In genomic region chr3:185280572-185281365, GRCh38 we compare ENCODE assay signal across 8 cellular contexts. TPM values are rescaled to one million over a fixed set of nuclear protein-coding genes. Genes with fewer than 3 reads are reported as not detected.
DNase-seq lines count a peak whose midpoint lies in the region; ATAC-seq, FAIRE-seq and TF ChIP-seq lines count a peak whose summit lies in the region.

No MANE protein-coding gene starts in this region.

- peaks cover 6% of the 10 kb centered on the region for H3K36me3 Mint-ChIP-seq in T-helper 2 cell treated with Interferon-gamma antibody and Interleukin-4, amounts not matched to agents 5 μg/mL and 100 μg/mL, for 36 hours (ENCODE audit: low read depth)
- peaks cover 7% of the 10 kb centered on the region for H3K36me3 Mint-ChIP-seq in glutamatergic neuron (ENCODE audit: unreplicated experiment)

- peaks cover 16% of the 10 kb centered on the region for H3K4me1 Mint-ChIP-seq in T-helper 2 cell treated with Interferon-gamma antibody and Interleukin-4, amounts not matched to agents 5 μg/mL and 100 μg/mL, for 36 hours (ENCODE audit: low read depth)
- H3K4me1 Mint-ChIP-seq in glutamatergic neuron (ENCODE audit: low read depth, unreplicated experiment), result peaks cover 2% of the 10 kb centered on the region

- H3K4me3 ChIP-seq in A549, result no peak overlapping the region
- H3K4me3 ChIP-seq in thyroid gland (replicated peaks in 1 of 3), result no peak overlapping the region

- ATAC-seq in A549, result peak in 1 of 2 experiments; percentile 60; a peak in 3 of 6 replicates

- H3K27ac ChIP-seq in A549 (no peak overlapping the region), thyroid gland (no peak overlapping the region)

- no peak overlapping the region for H3K4me3 Mint-ChIP-seq in T-helper 2 cell treated with Interferon-gamma antibody and Interleukin-4, amounts not matched to agents 5 μg/mL and 100 μg/mL, for 36 hours
- H3K4me3 Mint-ChIP-seq in glutamatergic neuron (ENCODE audit: unreplicated experiment), result no peak overlapping the region

- peaks cover 7% of the 10 kb centered on the region for H3K27me3 Mint-ChIP-seq in T-helper 2 cell treated with Interferon-gamma antibody and Interleukin-4, amounts not matched to agents 5 μg/mL and 100 μg/mL, for 36 hours (ENCODE audit: low read depth)
- H3K27me3 Mint-ChIP-seq in glutamatergic neuron (ENCODE audit: unreplicated experiment), result peaks cover 3% of the 10 kb centered on the region

- intact Hi-C loops in thyroid gland (cut with DNase I), result no loop called here

- peak; percentile 56 to 73 for DNase-seq in A549 (ENCODE audit: low read depth in 1 of 2, low spot score in 1 of 2)
- DNase-seq in NCI-H1694 treated with DMSO at 0.1 percent for 48 hours (lab: John Stamatoyannopoulos, UW), result peak; percentile 63
- no peak for DNase-seq in T-helper 2 cell treated with Interferon-gamma antibody and Interleukin-4, amounts not matched to agents 5 μg/mL and 100 μg/mL, for 36 hours (ENCODE audit: low spot score)
- DNase-seq in glutamatergic neuron, result no peak
- DNase-seq in thyroid gland, result no peak
- no peak for DNase-seq in stimulated activated CD4-positive, alpha-beta T cell treated with anti-CD3 and anti-CD28 coated beads, Interleukin-12 subunit alpha, Interleukin-12 subunit beta, amount 100 ng/mL, for 4 hours
- DNase-seq in activated naive CD4-positive, alpha-beta T cell (lab: John Stamatoyannopoulos, UW), result no peak

- TF ChIP-seq EP300 in A549 (IDR thresholded peaks at IDR 0.05), result no peak

- POLR2A ChIA-PET in A549 (lab: Yijun Ruan, JAX), result no interaction called here

- H3K4me1 ChIP-seq in A549, result 0 out of 3 replicates have a peak, but pooled peaks cover 5% of the 10 kb centered on the region
- H3K4me1 ChIP-seq in thyroid gland, result peaks cover 5 to 9% of the 10 kb centered on the region in 2 donors

- H3K9me3 ChIP-seq in A549 (no peaks in the 10 kb centered on the region), thyroid gland (no peaks in the 10 kb centered on the region)

- 41% methylated on average over 4 of the region's 4 CpGs for WGBS in A549 (ENCODE audit: missing lambda C conversion rate)
- 45 to 48% methylated on average over 4 of the region's 4 CpGs for WGBS in thyroid gland, 2 donors

- H3K36me3 ChIP-seq in thyroid gland, result no peaks in the 10 kb centered on the region

- TF ChIP-seq CTCF in A549 (IDR thresholded peaks at IDR 0.05), result peak; percentile 60
- peak; percentile 65 for TF ChIP-seq CTCF in GM12874 (IDR thresholded peaks at IDR 0.05; ENCODE audit: insufficient read depth, low read depth, low read length)
- peak; percentile 87 for TF ChIP-seq CTCF in glutamatergic neuron (IDR thresholded peaks at IDR 0.05; ENCODE audit: partially characterized antibody, unreplicated experiment)
- TF ChIP-seq CTCF in thyroid gland (IDR thresholded peaks at IDR 0.05), result peak in 5 of 6 experiments; percentile 37 to 65 (median 61)

- no peaks in the 10 kb centered on the region for H3K27me3 ChIP-seq in thyroid gland

- CTCF ChIA-PET in A549 (lab: Yijun Ruan, JAX), result interaction anchor here (0.6 to 1.2 kb wide), 4 partner anchors 10 to 596 kb away, joined by 3 to 5 read pairs (median 3); no protein-coding TSS in a partner anchor

- H3K27ac Mint-ChIP-seq in T-helper 2 cell treated with Interferon-gamma antibody and Interleukin-4, amounts not matched to agents 5 μg/mL and 100 μg/mL, for 36 hours, result peak overlapping the region; percentile 19
- H3K27ac Mint-ChIP-seq in glutamatergic neuron (ENCODE audit: unreplicated experiment), result no peak overlapping the region

- peaks cover 22% of the 10 kb centered on the region for H3K9me3 Mint-ChIP-seq in T-helper 2 cell treated with Interferon-gamma antibody and Interleukin-4, amounts not matched to agents 5 μg/mL and 100 μg/mL, for 36 hours
- peaks cover 5% of the 10 kb centered on the region for H3K9me3 Mint-ChIP-seq in glutamatergic neuron (ENCODE audit: unreplicated experiment)

- no peak for TF ChIP-seq POLR2A in A549 (IDR thresholded peaks at IDR 0.05; ENCODE audit: low read length)
- no peak for TF ChIP-seq POLR2A in thyroid gland (IDR thresholded peaks at IDR 0.05)

- no peak for FAIRE-seq in A549 (lab: Jason Lieb, UNC)

- TF ChIP-seq RAD21 in A549 (conservative IDR thresholded peaks at IDR 0.05 in 1 of 2, IDR thresholded peaks at IDR 0.05 in 1 of 2), result 0 out of 5 replicates have a peak, but pooled peaks of 1 of the 2 experiments have one; percentile 26

- H3K4me2 ChIP-seq in A549, result peak overlapping the region; percentile 37; the same call in 2 of the 3 replicates

TF ChIP-seq in A549, 52 proteins besides CTCF, POLR2A, EP300 and RAD21:
- no peak for TF ChIP-seq E2F6 (IDR thresholded peaks at IDR 0.05; ENCODE audit: borderline replicate concordance, low read depth)
- TF ChIP-seq HEYL (CRISPR knock-in tag; IDR thresholded peaks at IDR 0.05), result no peak
- peak; percentile 19; the same call in 1 of the 3 replicates for TF ChIP-seq SMC3 (IDR thresholded peaks at IDR 0.05)
TF ChIP-seq in A549: peak in this region for 1.

RNA-seq across cellular contexts. Expression of gene EHHADH, which starts 26.9 kb away (rescaled TPM):
- 6.7 and 7.7 TPM in 2 replicates for polyA plus RNA-seq in A549 (2011; rRNA removed)
- 1.4 and 2.7 TPM in 2 replicates for polyA plus RNA-seq in A549 (2012; cell fraction: cytosol; rRNA removed)
- 1.2 and 3.8 TPM in 2 replicates for polyA plus RNA-seq in A549 (2012; cell fraction: nucleus; rRNA removed)
- 5.4 to 7.1 TPM (median 5.7 TPM) in 3 replicates for polyA plus RNA-seq in A549 (2017; fragmentation: RNase III; extraction: RNeasy Plus Mini Kit Qiagen cat#74134 plus additional on column Dnase treatment)
- 7.8 and 8.0 TPM in 2 replicates for polyA minus RNA-seq in A549 (2011; rRNA and poly(A)+ RNA removed)
- total RNA-seq in glutamatergic neuron (ENCODE audit: unreplicated experiment), result 4.9 TPM
- 10 to 100 TPM in 3 of 4 donors, 1 to 10 TPM in 1; 7.4 to 23.7 (median 15.6) TPM for total RNA-seq in thyroid gland

Comparison
In these comparisons a context has a peak if more than half of its experiments do, and no peak if none do; other contexts are left out.
1. DNase-seq: peak in A549 (2 of 2) and NCI-H1694 treated with DMSO at 0.1 percent for 48 hours (single experiment); none in T-helper 2 cell treated with Interferon-gamma antibody and Interleukin-4, amounts not matched to agents 5 μg/mL and 100 μg/mL, for 36 hours (single experiment), glutamatergic neuron (single experiment), thyroid gland (0 of 2), stimulated activated CD4-positive, alpha-beta T cell treated with anti-CD3 and anti-CD28 coated beads, Interleukin-12 subunit alpha, Interleukin-12 subunit beta, amount 100 ng/mL, for 4 hours (single experiment) and activated naive CD4-positive, alpha-beta T cell (0 of 4).
2. Peak in every context shown above with its lines, with median percentiles within 50 percentile points of each other: CTCF ChIP-seq.